ENCODE assay signal across 1 cellular context in the genomic region with DNA sequence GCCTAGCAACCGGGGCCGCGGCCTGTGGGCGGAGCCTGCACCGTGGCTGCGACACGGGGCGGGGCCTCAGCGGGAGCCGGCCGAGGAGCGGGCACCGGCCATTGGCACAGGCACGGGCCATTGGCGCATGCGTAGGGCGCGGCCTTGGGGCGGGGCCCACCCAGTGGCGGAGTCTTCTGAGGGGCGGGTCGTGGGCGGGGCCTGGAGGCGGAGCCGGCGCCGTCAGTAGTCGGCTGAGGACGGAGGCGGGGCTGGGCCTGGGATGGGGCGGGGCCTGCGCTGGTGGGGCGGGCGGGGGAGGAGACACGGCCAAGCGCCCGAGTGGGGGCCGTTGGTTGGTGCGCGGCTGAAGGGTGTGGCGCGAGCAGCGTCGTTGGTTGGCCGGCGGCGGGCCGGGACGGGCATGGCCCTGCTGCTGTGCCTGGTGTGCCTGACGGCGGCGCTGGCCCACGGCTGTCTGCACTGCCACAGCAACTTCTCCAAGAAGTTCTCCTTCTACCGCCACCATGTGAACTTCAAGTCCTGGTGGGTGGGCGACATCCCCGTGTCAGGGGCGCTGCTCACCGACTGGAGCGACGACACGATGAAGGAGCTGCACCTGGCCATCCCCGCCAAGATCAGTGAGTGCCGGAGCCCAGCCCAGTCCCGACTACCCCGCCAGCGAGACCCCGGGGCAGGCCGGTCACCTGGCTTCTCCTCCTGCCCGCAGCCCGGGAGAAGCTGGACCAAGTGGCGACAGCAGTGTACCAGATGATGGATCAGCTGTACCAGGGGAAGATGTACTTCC.
TF ChIP-seq lines count a peak whose summit lies in the region.

TSS of gene IZUMO4 (plus strand) at position 373 of the 787 bp plus-strand sequence. CDS start at position 404, 31 bp downstream.

TF ChIP-seq in K562, 482 proteins besides CTCF, POLR2A, EP300 and RAD21 (continued from another document and continues in another):
- TF ChIP-seq, protein P1, sequence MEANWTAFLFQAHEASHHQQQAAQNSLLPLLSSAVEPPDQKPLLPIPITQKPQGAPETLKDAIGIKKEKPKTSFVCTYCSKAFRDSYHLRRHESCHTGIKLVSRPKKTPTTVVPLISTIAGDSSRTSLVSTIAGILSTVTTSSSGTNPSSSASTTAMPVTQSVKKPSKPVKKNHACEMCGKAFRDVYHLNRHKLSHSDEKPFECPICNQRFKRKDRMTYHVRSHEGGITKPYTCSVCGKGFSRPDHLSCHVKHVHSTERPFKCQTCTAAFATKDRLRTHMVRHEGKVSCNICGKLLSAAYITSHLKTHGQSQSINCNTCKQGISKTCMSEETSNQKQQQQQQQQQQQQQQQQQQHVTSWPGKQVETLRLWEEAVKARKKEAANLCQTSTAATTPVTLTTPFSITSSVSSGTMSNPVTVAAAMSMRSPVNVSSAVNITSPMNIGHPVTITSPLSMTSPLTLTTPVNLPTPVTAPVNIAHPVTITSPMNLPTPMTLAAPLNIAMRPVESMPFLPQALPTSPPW (CRISPR knock-in tag; IDR thresholded peaks at IDR 0.05): peak; percentile 39; the same call in 1 of the 2 replicates
- TF ChIP-seq ZSCAN32 (CRISPR knock-in tag; IDR thresholded peaks at IDR 0.05): no peak
- TF ChIP-seq CBX5 (IDR thresholded peaks at IDR 0.05; ENCODE audit: borderline replicate concordance, low read depth): no peak
- TF ChIP-seq PHF20 (IDR thresholded peaks at IDR 0.05; ENCODE audit: partially characterized antibody): no peak
- TF ChIP-seq RBM25 (IDR thresholded peaks at IDR 0.05; ENCODE audit: low read depth, low read length, severe bottlenecking): peak; percentile 64
- no peak for TF ChIP-seq XRCC4 (IDR thresholded peaks at IDR 0.05; ENCODE audit: extremely low read depth, insufficient read depth, insufficient read length)
- TF ChIP-seq MTA3 (IDR thresholded peaks at IDR 0.05; ENCODE audit: borderline replicate concordance): no peak; the same call in 1 of the 2 replicates
- TF ChIP-seq HDAC2 (IDR thresholded peaks at IDR 0.05): no peak
- TF ChIP-seq, protein P2, sequence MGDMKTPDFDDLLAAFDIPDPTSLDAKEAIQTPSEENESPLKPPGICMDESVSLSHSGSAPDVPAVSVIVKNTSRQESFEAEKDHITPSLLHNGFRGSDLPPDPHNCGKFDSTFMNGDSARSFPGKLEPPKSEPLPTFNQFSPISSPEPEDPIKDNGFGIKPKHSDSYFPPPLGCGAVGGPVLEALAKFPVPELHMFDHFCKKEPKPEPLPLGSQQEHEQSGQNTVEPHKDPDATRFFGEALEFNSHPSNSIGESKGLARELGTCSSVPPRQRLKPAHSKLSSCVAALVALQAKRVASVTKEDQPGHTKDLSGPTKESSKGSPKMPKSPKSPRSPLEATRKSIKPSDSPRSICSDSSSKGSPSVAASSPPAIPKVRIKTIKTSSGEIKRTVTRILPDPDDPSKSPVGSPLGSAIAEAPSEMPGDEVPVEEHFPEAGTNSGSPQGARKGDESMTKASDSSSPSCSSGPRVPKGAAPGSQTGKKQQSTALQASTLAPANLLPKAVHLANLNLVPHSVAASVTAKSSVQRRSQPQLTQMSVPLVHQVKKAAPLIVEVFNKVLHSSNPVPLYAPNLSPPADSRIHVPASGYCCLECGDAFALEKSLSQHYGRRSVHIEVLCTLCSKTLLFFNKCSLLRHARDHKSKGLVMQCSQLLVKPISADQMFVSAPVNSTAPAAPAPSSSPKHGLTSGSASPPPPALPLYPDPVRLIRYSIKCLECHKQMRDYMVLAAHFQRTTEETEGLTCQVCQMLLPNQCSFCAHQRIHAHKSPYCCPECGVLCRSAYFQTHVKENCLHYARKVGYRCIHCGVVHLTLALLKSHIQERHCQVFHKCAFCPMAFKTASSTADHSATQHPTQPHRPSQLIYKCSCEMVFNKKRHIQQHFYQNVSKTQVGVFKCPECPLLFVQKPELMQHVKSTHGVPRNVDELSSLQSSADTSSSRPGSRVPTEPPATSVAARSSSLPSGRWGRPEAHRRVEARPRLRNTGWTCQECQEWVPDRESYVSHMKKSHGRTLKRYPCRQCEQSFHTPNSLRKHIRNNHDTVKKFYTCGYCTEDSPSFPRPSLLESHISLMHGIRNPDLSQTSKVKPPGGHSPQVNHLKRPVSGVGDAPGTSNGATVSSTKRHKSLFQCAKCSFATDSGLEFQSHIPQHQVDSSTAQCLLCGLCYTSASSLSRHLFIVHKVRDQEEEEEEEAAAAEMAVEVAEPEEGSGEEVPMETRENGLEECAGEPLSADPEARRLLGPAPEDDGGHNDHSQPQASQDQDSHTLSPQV (IDR thresholded peaks at IDR 0.05): no peak
- no peak for TF ChIP-seq PYGO2 (tag; IDR thresholded peaks at IDR 0.05)
- TF ChIP-seq DDX20 (tag; IDR thresholded peaks at IDR 0.05; ENCODE audit: low read depth): no peak
- TF ChIP-seq HNRNPLL (IDR thresholded peaks at IDR 0.05; ENCODE audit: low read depth, low read length, poor library complexity, severe bottlenecking): peak; percentile 38
- no peak for TF ChIP-seq ZNF347 (CRISPR knock-in tag; IDR thresholded peaks at IDR 0.05; ENCODE audit: low read depth)
- TF ChIP-seq ZFP1 (CRISPR knock-in tag; IDR thresholded peaks at IDR 0.05): no peak
- TF ChIP-seq ZNF354B (CRISPR knock-in tag; IDR thresholded peaks at IDR 0.05): no peak
- peak; percentile 16; the same call in 1 of the 2 replicates for TF ChIP-seq SP1 (CRISPR knock-in tag; IDR thresholded peaks at IDR 0.05)
- TF ChIP-seq ZNF133 (CRISPR knock-in tag; IDR thresholded peaks at IDR 0.05): no peak
- no peak for TF ChIP-seq GTF2E2 (tag; IDR thresholded peaks at IDR 0.05)
- TF ChIP-seq ZNF280A (IDR thresholded peaks at IDR 0.05; ENCODE audit: low read depth, partially characterized antibody): no peak
- TF ChIP-seq CSDE1 (IDR thresholded peaks at IDR 0.05): peak in 1 of 2 experiments; percentile 98; a peak in 1 of 4 replicates
- no peak for TF ChIP-seq BCL6 (CRISPR knock-in tag; IDR thresholded peaks at IDR 0.05)
- TF ChIP-seq E4F1 (CRISPR knock-in tag; IDR thresholded peaks at IDR 0.05; ENCODE audit: borderline replicate concordance): no peak
- TF ChIP-seq HDAC3 (IDR thresholded peaks at IDR 0.05; ENCODE audit: borderline replicate concordance, partially characterized antibody): no peak
- peak; percentile 29; the same call in 1 of the 2 replicates for TF ChIP-seq RB1 (IDR thresholded peaks at IDR 0.05; ENCODE audit: low read depth)
- TF ChIP-seq SRF (CRISPR knock-in tag; IDR thresholded peaks at IDR 0.05): no peak; a peak in 1 of 4 replicates
- no peak for TF ChIP-seq NR2C2 (CRISPR knock-in tag; IDR thresholded peaks at IDR 0.05)
- no peak for TF ChIP-seq NR2C2 (tag; IDR thresholded peaks at IDR 0.05)
- no peak for TF ChIP-seq EP400 (IDR thresholded peaks at IDR 0.05)
- TF ChIP-seq SIN3A (IDR thresholded peaks at IDR 0.05; ENCODE audit: borderline replicate concordance in 2 of 2, control insufficient read depth in 1 of 2, low read depth in 2 of 2, low read length in 2 of 2): peak in 1 of 2 experiments; percentile 74; a peak in 1 of 4 replicates
- TF ChIP-seq BMI1 (IDR thresholded peaks at IDR 0.05; ENCODE audit: low read length): peak; percentile 82; the same call in 1 of the 2 replicates
- no peak for TF ChIP-seq ZBTB2 (IDR thresholded peaks at IDR 0.05)
- peak; percentile 43; the same call in 1 of the 2 replicates for TF ChIP-seq ZBTB7A (IDR thresholded peaks at IDR 0.05; ENCODE audit: borderline replicate concordance, control insufficient read depth, low read depth, low read length)
- TF ChIP-seq SRSF9 (IDR thresholded peaks at IDR 0.05; ENCODE audit: borderline replicate concordance, low read depth, low read length): no peak
- TF ChIP-seq, protein P3, sequence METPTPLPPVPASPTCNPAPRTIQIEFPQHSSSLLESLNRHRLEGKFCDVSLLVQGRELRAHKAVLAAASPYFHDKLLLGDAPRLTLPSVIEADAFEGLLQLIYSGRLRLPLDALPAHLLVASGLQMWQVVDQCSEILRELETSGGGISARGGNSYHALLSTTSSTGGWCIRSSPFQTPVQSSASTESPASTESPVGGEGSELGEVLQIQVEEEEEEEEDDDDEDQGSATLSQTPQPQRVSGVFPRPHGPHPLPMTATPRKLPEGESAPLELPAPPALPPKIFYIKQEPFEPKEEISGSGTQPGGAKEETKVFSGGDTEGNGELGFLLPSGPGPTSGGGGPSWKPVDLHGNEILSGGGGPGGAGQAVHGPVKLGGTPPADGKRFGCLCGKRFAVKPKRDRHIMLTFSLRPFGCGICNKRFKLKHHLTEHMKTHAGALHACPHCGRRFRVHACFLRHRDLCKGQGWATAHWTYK (CRISPR knock-in tag; IDR thresholded peaks at IDR 0.05): no peak
- TF ChIP-seq CAMTA2 (CRISPR knock-in tag; conservative IDR thresholded peaks at IDR 0.05): no peak
- TF ChIP-seq SMARCE1 (IDR thresholded peaks at IDR 0.05): no peak
- TF ChIP-seq WHSC1 (IDR thresholded peaks at IDR 0.05; ENCODE audit: low read length): no peak
- no peak for TF ChIP-seq SUPT5H (IDR thresholded peaks at IDR 0.05)
- no peak for TF ChIP-seq FUS (optimal IDR thresholded peaks at IDR 0.05; ENCODE audit: low read depth, low read length)
- no peak; the same call in none of the 2 replicates for TF ChIP-seq BHLHE40 (IDR thresholded peaks at IDR 0.05; ENCODE audit: low read length)
- TF ChIP-seq ADNP (tag; IDR thresholded peaks at IDR 0.05): no peak
- TF ChIP-seq SMC3 (conservative IDR thresholded peaks at IDR 0.05; ENCODE audit: insufficient read depth, low read depth, low read length): no peak
- no peak for TF ChIP-seq SOX6 (IDR thresholded peaks at IDR 0.05)
- 0 out of 2 replicates have a peak, but pooled peaks have one; percentile 10 for TF ChIP-seq ZKSCAN1 (IDR thresholded peaks at IDR 0.05; ENCODE audit: low read depth, low read length)
- TF ChIP-seq, protein P4, sequence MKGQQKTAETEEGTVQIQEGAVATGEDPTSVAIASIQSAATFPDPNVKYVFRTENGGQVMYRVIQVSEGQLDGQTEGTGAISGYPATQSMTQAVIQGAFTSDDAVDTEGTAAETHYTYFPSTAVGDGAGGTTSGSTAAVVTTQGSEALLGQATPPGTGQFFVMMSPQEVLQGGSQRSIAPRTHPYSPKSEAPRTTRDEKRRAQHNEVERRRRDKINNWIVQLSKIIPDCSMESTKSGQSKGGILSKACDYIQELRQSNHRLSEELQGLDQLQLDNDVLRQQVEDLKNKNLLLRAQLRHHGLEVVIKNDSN (CRISPR knock-in tag; IDR thresholded peaks at IDR 0.05): 0 out of 2 replicates have a peak, but pooled peaks have one; percentile 20
- TF ChIP-seq MTA1 (IDR thresholded peaks at IDR 0.05; ENCODE audit: borderline replicate concordance): no peak
- TF ChIP-seq FOXK2 (conservative IDR thresholded peaks at IDR 0.05 in 1 of 2, IDR thresholded peaks at IDR 0.05 in 1 of 2; ENCODE audit: low read depth in 2 of 2): no peak
- peak; percentile 40 for TF ChIP-seq CCNT2 (IDR thresholded peaks at IDR 0.05; ENCODE audit: borderline replicate concordance, extremely low read depth, insufficient read length, low read depth, low read length)
- TF ChIP-seq CHD4 (IDR thresholded peaks at IDR 0.05; ENCODE audit: insufficient read depth, insufficient replicate concordance, low read depth, low read length, poor library complexity, severe bottlenecking): no peak
- TF ChIP-seq, protein P5, sequence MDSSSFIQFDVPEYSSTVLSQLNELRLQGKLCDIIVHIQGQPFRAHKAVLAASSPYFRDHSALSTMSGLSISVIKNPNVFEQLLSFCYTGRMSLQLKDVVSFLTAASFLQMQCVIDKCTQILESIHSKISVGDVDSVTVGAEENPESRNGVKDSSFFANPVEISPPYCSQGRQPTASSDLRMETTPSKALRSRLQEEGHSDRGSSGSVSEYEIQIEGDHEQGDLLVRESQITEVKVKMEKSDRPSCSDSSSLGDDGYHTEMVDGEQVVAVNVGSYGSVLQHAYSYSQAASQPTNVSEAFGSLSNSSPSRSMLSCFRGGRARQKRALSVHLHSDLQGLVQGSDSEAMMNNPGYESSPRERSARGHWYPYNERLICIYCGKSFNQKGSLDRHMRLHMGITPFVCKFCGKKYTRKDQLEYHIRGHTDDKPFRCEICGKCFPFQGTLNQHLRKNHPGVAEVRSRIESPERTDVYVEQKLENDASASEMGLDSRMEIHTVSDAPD (CRISPR knock-in tag; IDR thresholded peaks at IDR 0.05): no peak
- TF ChIP-seq ZNF668 (CRISPR knock-in tag; IDR thresholded peaks at IDR 0.05): no peak
- no peak for TF ChIP-seq TCF7L2 (IDR thresholded peaks at IDR 0.05; ENCODE audit: low read depth, low read length)
